In the genomic region with DNA sequence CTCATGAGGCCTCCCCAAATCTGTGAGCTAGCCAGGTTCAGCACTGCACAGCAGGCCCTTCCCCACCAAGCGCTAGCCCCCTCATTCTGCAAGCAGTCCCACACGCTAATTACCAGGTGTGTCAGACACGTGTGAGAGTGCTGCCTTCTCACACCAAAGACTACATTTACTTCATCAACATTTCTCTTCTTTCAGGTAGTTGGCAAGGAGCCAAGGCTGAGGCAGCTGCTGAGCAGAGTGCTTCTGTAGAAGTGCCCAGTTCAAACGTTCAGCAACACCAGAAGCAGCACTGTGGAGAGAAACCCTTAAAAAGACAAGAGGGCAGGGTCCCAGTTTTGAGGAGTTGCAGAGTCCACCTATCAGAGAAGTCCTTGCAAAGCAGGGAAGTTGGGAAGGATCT, we compare ENCODE assay signal across 29 cellular contexts. TPM values are rescaled to one million over a fixed set of nuclear protein-coding genes. Genes with fewer than 3 reads are reported as not detected.
A peak's percentile ranks its signal among the peaks of the same experiment; 100 is the strongest.
DNase-seq lines count a peak whose midpoint lies in the region; ATAC-seq and FAIRE-seq lines count a peak whose summit lies in the region.
"Had no signal": no experiment of that assay in that cellular context is flagged by ENCODE, and none has a peak within 500 bp of the region (broad histone marks: within the 10 kb centered on the region; RNA-seq: fewer than 3 reads in every experiment).

No MANE protein-coding gene starts in this region.

- FAIRE-seq in frontal cortex (lab: Jason Lieb, UNC): no peak
- FAIRE-seq: GM12878 had no signal

- peaks cover 43% of the 10 kb centered on the region for H3K9me3 Mint-ChIP-seq in activated naive CD8-positive, alpha-beta T cell treated with anti-CD3 and anti-CD28 coated beads, Interleukin-2, amount 10 ng/mL, durations not matched to agents 7 days and 5 days
- peaks cover 62% of the 10 kb centered on the region for H3K9me3 Mint-ChIP-seq in activated naive CD8-positive, alpha-beta T cell treated with anti-CD3 and anti-CD28 coated beads, Interleukin-2, amount 50 U/mL, for 24 hours

- H3K9me3 ChIP-seq in Karpas-422 (ENCODE audit: low read length): peaks cover 63% of the 10 kb centered on the region
- H3K9me3 ChIP-seq: BE2C, HAP-1 had no signal

- DNase-seq in DMS 273 (lab: John Stamatoyannopoulos, UW; ENCODE audit: unreplicated experiment) (peak; percentile 9), DMS 273 treated with DMSO at 0.1 percent for 48 hours (lab: John Stamatoyannopoulos, UW) (no peak), NCI-H345 (lab: John Stamatoyannopoulos, UW) (peak; percentile 35), Karpas-422 (no peak), frontal cortex (ENCODE audit: low spot score in 2 of 2) (no peak), Right ventricle myocardium inferior (ENCODE audit: missing footprints) (no peak)
- no peak for DNase-seq in activated naive CD8-positive, alpha-beta T cell treated with anti-CD3 and anti-CD28 coated beads, Interleukin-2, amount 10 ng/mL, durations not matched to agents 7 days and 5 days
- DNase-seq in activated naive CD8-positive, alpha-beta T cell treated with anti-CD3 and anti-CD28 coated beads, Interleukin-2, amount 50 U/mL, for 24 hours: no peak
- DNase-seq: ACHN; BE2C; CD8-positive, alpha-beta memory T cell; DMS79; EL; GDM1; HFFc6; IMR-90; NCI-H2029; NCI-H2171; NCI-H226; NCI-H524; NCI-H82; SHP77 treated with DMSO at 0.1 percent for 48 hours; T-helper 1 cell had no signal

- H3K27me3 Mint-ChIP-seq in activated naive CD8-positive, alpha-beta T cell treated with anti-CD3 and anti-CD28 coated beads, Interleukin-2, amount 10 ng/mL, durations not matched to agents 7 days and 5 days: no peaks in the 10 kb centered on the region
- H3K27me3 Mint-ChIP-seq in activated naive CD8-positive, alpha-beta T cell treated with anti-CD3 and anti-CD28 coated beads, Interleukin-2, amount 50 U/mL, for 24 hours: no peaks in the 10 kb centered on the region
- H3K27me3 Mint-ChIP-seq: CD8-positive, alpha-beta memory T cell had no signal

- no peaks in the 10 kb centered on the region for H3K27me3 ChIP-seq in Karpas-422 (ENCODE audit: low read length)
- H3K27me3 ChIP-seq: BE2C had no signal

- H3K4me1 ChIP-seq in Karpas-422 (ENCODE audit: low read length): no peaks in the 10 kb centered on the region
- H3K4me1 ChIP-seq: BE2C, HAP-1 had no signal

- H3K4me2 ChIP-seq in Karpas-422 (ENCODE audit: low read depth, low read length, poor library complexity, severe bottlenecking): no peak overlapping the region
- H3K4me2 ChIP-seq: GM23338 had no signal

- H3K9ac ChIP-seq in Karpas-422 (ENCODE audit: low read length): no peak overlapping the region

- ATAC-seq in activated naive CD8-positive, alpha-beta T cell treated with anti-CD3 and anti-CD28 coated beads, Interleukin-2, amount 10 ng/mL, durations not matched to agents 7 days and 5 days (ENCODE audit: low read depth): no peak
- ATAC-seq in activated naive CD8-positive, alpha-beta T cell treated with anti-CD3 and anti-CD28 coated beads, Interleukin-2, amount 50 U/mL, for 24 hours: no peak
- ATAC-seq in Right ventricle myocardium inferior: no peak
- ATAC-seq: GM12878, GM23338 had no signal

- peaks cover 85% of the 10 kb centered on the region for H3K36me3 Mint-ChIP-seq in activated naive CD8-positive, alpha-beta T cell treated with anti-CD3 and anti-CD28 coated beads, Interleukin-2, amount 10 ng/mL, durations not matched to agents 7 days and 5 days
- H3K36me3 Mint-ChIP-seq in activated naive CD8-positive, alpha-beta T cell treated with anti-CD3 and anti-CD28 coated beads, Interleukin-2, amount 50 U/mL, for 24 hours (ENCODE audit: low read depth): peaks cover 88% of the 10 kb centered on the region

- H3K27ac ChIP-seq in Karpas-422 (ENCODE audit: low read length): no peak overlapping the region
- H3K27ac ChIP-seq: 22Rv1, RWPE1 had no signal

- no peak overlapping the region for H2AFZ ChIP-seq in Karpas-422 (ENCODE audit: low read length)
- H2AFZ ChIP-seq: GM23338 had no signal

- H3K79me2 ChIP-seq in Karpas-422 (ENCODE audit: low read length): peaks cover 27% of the 10 kb centered on the region

- no peak overlapping the region for H3K4me3 Mint-ChIP-seq in activated naive CD8-positive, alpha-beta T cell treated with anti-CD3 and anti-CD28 coated beads, Interleukin-2, amount 10 ng/mL, durations not matched to agents 7 days and 5 days
- H3K4me3 Mint-ChIP-seq in activated naive CD8-positive, alpha-beta T cell treated with anti-CD3 and anti-CD28 coated beads, Interleukin-2, amount 50 U/mL, for 24 hours: no peak overlapping the region
- H3K4me3 Mint-ChIP-seq: CD14-positive monocyte; CD8-positive, alpha-beta memory T cell; GM23338; HFFc6 had no signal

- no peak overlapping the region for H3K4me3 ChIP-seq in Karpas-422 (ENCODE audit: low read length)
- H3K4me3 ChIP-seq: GM12878, GM23338, HAP-1 had no signal

- H4K20me1 ChIP-seq in Karpas-422 (ENCODE audit: insufficient read depth, low read depth, low read length): no peaks in the 10 kb centered on the region

- peaks cover 2% of the 10 kb centered on the region for H3K4me1 Mint-ChIP-seq in activated naive CD8-positive, alpha-beta T cell treated with anti-CD3 and anti-CD28 coated beads, Interleukin-2, amount 10 ng/mL, durations not matched to agents 7 days and 5 days
- H3K4me1 Mint-ChIP-seq in activated naive CD8-positive, alpha-beta T cell treated with anti-CD3 and anti-CD28 coated beads, Interleukin-2, amount 50 U/mL, for 24 hours: peaks cover 3% of the 10 kb centered on the region
- H3K4me1 Mint-ChIP-seq: CD14-positive monocyte, GM23338 had no signal

- POLR2A ChIA-PET in activated naive CD8-positive, alpha-beta T cell treated with anti-CD3 and anti-CD28 coated beads, Interleukin-2, amount 10 ng/mL, durations not matched to agents 7 days and 5 days (lab: Charles Lee): no interaction called here

- no peaks in the 10 kb centered on the region for H3K9me2 ChIP-seq in Karpas-422 (replicated peaks; ENCODE audit: insufficient read depth, low read length)

- peak overlapping the region; percentile 21 for H3K27ac Mint-ChIP-seq in activated naive CD8-positive, alpha-beta T cell treated with anti-CD3 and anti-CD28 coated beads, Interleukin-2, amount 10 ng/mL, durations not matched to agents 7 days and 5 days
- H3K27ac Mint-ChIP-seq in activated naive CD8-positive, alpha-beta T cell treated with anti-CD3 and anti-CD28 coated beads, Interleukin-2, amount 50 U/mL, for 24 hours: no peak overlapping the region
- H3K27ac Mint-ChIP-seq: CD14-positive monocyte, GM23338, HFFc6 had no signal

- H3K36me3 ChIP-seq in Karpas-422 (ENCODE audit: insufficient read depth, low read length): peaks cover 73% of the 10 kb centered on the region

- intact Hi-C loops in Right ventricle myocardium inferior (cut with DNase I): no loop called here

RNA-seq across cellular contexts. Expression of a gene that starts 6.4 kb away (rescaled TPM):
- 10 to 100 TPM; 15.7 to 15.9 TPM for total RNA-seq in activated naive CD8-positive, alpha-beta T cell treated with anti-CD3 and anti-CD28 coated beads, Interleukin-2, amount 10 ng/mL, durations not matched to agents 7 days and 5 days
- 19.4 and 25.2 TPM in 2 replicates for total RNA-seq in Karpas-422 (2014; rRNA removed; shearing (Covaris generic); ENCODE audit: low replicate concordance)
- total RNA-seq in frontal cortex (16.7 TPM), Right ventricle myocardium inferior (5.0 TPM)

RNA-seq across cellular contexts. Expression of a gene that starts 18.6 kb away (rescaled TPM):
- 10 to 100 TPM; 19.3 to 21.1 TPM for total RNA-seq in activated naive CD8-positive, alpha-beta T cell treated with anti-CD3 and anti-CD28 coated beads, Interleukin-2, amount 10 ng/mL, durations not matched to agents 7 days and 5 days
- total RNA-seq in Karpas-422 (2014; rRNA removed; shearing (Covaris generic); ENCODE audit: low replicate concordance): 4.2 and 5.1 TPM in 2 replicates
- total RNA-seq in frontal cortex (31.0 TPM), Right ventricle myocardium inferior (6.8 TPM)

RNA-seq across cellular contexts. Expression of a gene that starts 21.0 kb away (rescaled TPM):
- 10 to 100 TPM; 13.6 to 13.8 TPM for total RNA-seq in activated naive CD8-positive, alpha-beta T cell treated with anti-CD3 and anti-CD28 coated beads, Interleukin-2, amount 10 ng/mL, durations not matched to agents 7 days and 5 days
- 6.7 and 9.8 TPM in 2 replicates for total RNA-seq in Karpas-422 (2014; rRNA removed; shearing (Covaris generic); ENCODE audit: low replicate concordance)
- 20.0 TPM for total RNA-seq in frontal cortex
- 3.6 TPM for total RNA-seq in Right ventricle myocardium inferior

RNA-seq across cellular contexts. Expression of a gene that starts 28.8 kb away (rescaled TPM):
- total RNA-seq in activated naive CD8-positive, alpha-beta T cell treated with anti-CD3 and anti-CD28 coated beads, Interleukin-2, amount 10 ng/mL, durations not matched to agents 7 days and 5 days: 10 to 100 TPM; 13.7 to 13.8 TPM
- total RNA-seq in Karpas-422 (2014; rRNA removed; shearing (Covaris generic); ENCODE audit: low replicate concordance): 0.45 and 4.6 TPM in 2 replicates
- total RNA-seq in frontal cortex (66.0 TPM), Right ventricle myocardium inferior (18.3 TPM)

RNA-seq across cellular contexts. Expression of a gene that starts 49.2 kb away (rescaled TPM):
- under 1 TPM; 0.68 to 0.80 TPM for total RNA-seq in activated naive CD8-positive, alpha-beta T cell treated with anti-CD3 and anti-CD28 coated beads, Interleukin-2, amount 10 ng/mL, durations not matched to agents 7 days and 5 days
- not detected in 2 replicates for total RNA-seq in Karpas-422 (2014; rRNA removed; shearing (Covaris generic); ENCODE audit: low replicate concordance)
- total RNA-seq in frontal cortex (4.9 TPM), Right ventricle myocardium inferior (3.3 TPM)

Comparison
In these comparisons a context has a peak if more than half of its experiments do, and no peak if none do; other contexts are left out.
1. DNase-seq: peak in DMS 273 (single experiment) and NCI-H345 (single experiment); none in DMS 273 treated with DMSO at 0.1 percent for 48 hours (single experiment), activated naive CD8-positive, alpha-beta T cell treated with anti-CD3 and anti-CD28 coated beads, Interleukin-2, amount 10 ng/mL, durations not matched to agents 7 days and 5 days (single experiment), activated naive CD8-positive, alpha-beta T cell treated with anti-CD3 and anti-CD28 coated beads, Interleukin-2, amount 50 U/mL, for 24 hours (single experiment), Karpas-422 (single experiment), frontal cortex (0 of 2) and Right ventricle myocardium inferior (single experiment).